In the genomic region with DNA sequence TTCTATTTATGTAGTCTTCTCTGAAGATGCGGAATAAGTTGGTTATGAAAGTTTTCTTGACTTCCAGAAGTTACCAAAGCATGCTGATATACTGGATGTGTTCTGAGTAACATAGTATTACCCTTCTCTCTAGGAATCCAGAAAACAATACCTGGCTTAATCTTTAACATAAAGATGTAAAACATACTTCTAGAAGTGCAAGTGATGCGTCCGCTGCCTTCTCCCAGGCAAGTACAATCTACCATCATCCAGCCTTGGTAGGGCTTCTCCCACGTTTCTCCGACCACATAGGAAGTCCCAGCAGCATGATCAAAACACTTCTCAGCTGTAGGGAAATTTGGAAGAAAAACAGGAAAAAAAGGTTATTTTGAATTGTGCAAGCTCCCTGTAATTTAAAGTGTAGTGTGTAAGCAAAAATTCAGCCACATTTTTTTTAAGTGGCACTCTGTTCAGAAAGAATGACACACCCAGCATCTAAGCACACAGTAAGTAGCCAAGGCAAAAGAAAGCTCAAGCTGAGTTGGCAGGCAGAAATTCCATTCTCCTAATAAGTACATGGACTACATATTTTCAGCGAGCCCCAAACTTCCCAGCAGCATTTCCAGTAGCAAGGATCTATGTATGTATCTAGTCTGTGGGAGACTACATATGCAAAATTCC, we compare ENCODE assay signal across 12 cellular contexts. TPM values are rescaled to one million over a fixed set of nuclear protein-coding genes. Genes with fewer than 3 reads are reported as not detected.
DNase-seq lines count a peak whose midpoint lies in the region; ATAC-seq, FAIRE-seq and TF ChIP-seq lines count a peak whose summit lies in the region.
"Had no signal": no experiment of that assay in that cellular context is flagged by ENCODE, and none has a peak within 500 bp of the region (broad histone marks: within the 10 kb centered on the region; RNA-seq: fewer than 3 reads in every experiment).

No MANE protein-coding gene starts in this region.

- peak; percentile 62 for FAIRE-seq in astrocyte (lab: Jason Lieb, UNC)
- FAIRE-seq in D721Med (lab: Jason Lieb, UNC): no peak
- FAIRE-seq: colon had no signal

- ATAC-seq in gastroesophageal sphincter: no peak
- no peak for ATAC-seq in HG03139 (IDR thresholded peaks at IDR 0.05; ENCODE audit: unreplicated experiment)
- ATAC-seq: activated CD8-positive, alpha-beta T cell treated with anti-CD3 and anti-CD28 coated beads, Interleukin-2, amount 10 ng/mL, durations not matched to agents 7 days and 5 days had no signal

- TF ChIP-seq CTCF in astrocyte (IDR thresholded peaks at IDR 0.05; ENCODE audit: insufficient read depth, low read depth, low read length): no peak
- TF ChIP-seq CTCF in gastroesophageal sphincter (IDR thresholded peaks at IDR 0.05): no peak
- TF ChIP-seq CTCF in suprapubic skin (IDR thresholded peaks at IDR 0.05): no peak
- no peak for TF ChIP-seq CTCF in D721Med (IDR thresholded peaks at IDR 0.05; ENCODE audit: insufficient read depth, missing control alignments)

- peak overlapping the region; percentile 98 for H3K9ac ChIP-seq in astrocyte (ENCODE audit: low read length)

- no peak overlapping the region for H2AFZ ChIP-seq in astrocyte (ENCODE audit: low read depth, low read length)

- H3K4me1 ChIP-seq in astrocyte (ENCODE audit: insufficient read depth, low read length) (peaks cover 20% of the 10 kb centered on the region), gastroesophageal sphincter (peaks cover 0 to 69% (median 8%) of the 10 kb centered on the region in 3 donors), suprapubic skin (peaks cover 11% of the 10 kb centered on the region)

- H3K27ac Mint-ChIP-seq in astrocyte (ENCODE audit: unreplicated experiment): peak overlapping the region; percentile 99
- H3K27ac Mint-ChIP-seq: activated CD8-positive, alpha-beta T cell treated with anti-CD3 and anti-CD28 coated beads, Interleukin-2, amount 10 ng/mL, durations not matched to agents 7 days and 5 days had no signal

- H3K27me3 ChIP-seq in astrocyte (ENCODE audit: insufficient read depth, low read length) (no peaks in the 10 kb centered on the region), gastroesophageal sphincter (no peaks in the 10 kb centered on the region), suprapubic skin (peaks cover 8% of the 10 kb centered on the region)

- H3K9me3 ChIP-seq in astrocyte (ENCODE audit: insufficient read depth, low read depth, low read length): no peaks in the 10 kb centered on the region
- H3K9me3 ChIP-seq in gastroesophageal sphincter: no peaks in the 10 kb centered on the region
- H3K9me3 ChIP-seq in suprapubic skin: no peaks in the 10 kb centered on the region

- H3K36me3 Mint-ChIP-seq in astrocyte (ENCODE audit: low read depth, unreplicated experiment): peaks cover 70% of the 10 kb centered on the region

- H3K4me1 Mint-ChIP-seq in astrocyte (ENCODE audit: low read depth, unreplicated experiment): peaks cover 19% of the 10 kb centered on the region

- no peaks in the 10 kb centered on the region for H3K9me3 Mint-ChIP-seq in astrocyte (ENCODE audit: unreplicated experiment)

- WGBS in gastroesophageal sphincter (ENCODE audit: low coverage in 1 of 2), 2 donors: 37 to 55% methylated on average over 6 of the region's 6 CpGs
- WGBS in suprapubic skin: 75% methylated on average over 6 of the region's 6 CpGs

- H3K27ac ChIP-seq in astrocyte (ENCODE audit: low read depth, low read length): peak overlapping the region; percentile 97
- H3K27ac ChIP-seq in gastroesophageal sphincter: peak overlapping the region; percentile 94 to 95 (median 94)
- H3K27ac ChIP-seq in suprapubic skin: no peak overlapping the region

- H3K4me3 ChIP-seq in astrocyte (ENCODE audit: insufficient read depth, low read depth, low read length): peak overlapping the region; percentile 99
- H3K4me3 ChIP-seq in gastroesophageal sphincter: peak overlapping the region in 1 of 2 donors; percentile 80
- peak overlapping the region; percentile 58 for H3K4me3 ChIP-seq in skeletal muscle cell (ENCODE audit: low read depth, low read length)
- no peak overlapping the region for H3K4me3 ChIP-seq in suprapubic skin

- peak overlapping the region; percentile 99 for H3K4me3 Mint-ChIP-seq in astrocyte (ENCODE audit: unreplicated experiment)
- H3K4me3 Mint-ChIP-seq: activated CD8-positive, alpha-beta T cell treated with anti-CD3 and anti-CD28 coated beads, Interleukin-2, amount 10 ng/mL, durations not matched to agents 7 days and 5 days had no signal

- TF ChIP-seq POLR2A in gastroesophageal sphincter (IDR thresholded peaks at IDR 0.05): no peak
- no peak for TF ChIP-seq POLR2A in suprapubic skin (IDR thresholded peaks at IDR 0.05)

- peaks cover 92% of the 10 kb centered on the region for H3K79me2 ChIP-seq in astrocyte (ENCODE audit: insufficient read depth, low read length)

- DNase-seq in ELR (ENCODE audit: low read depth) (peak; percentile 68), astrocyte (ENCODE audit: low read depth) (peak; percentile 69), skeletal muscle cell (ENCODE audit: low read depth) (no peak), suprapubic skin (ENCODE audit: low spot score in 2 of 2) (no peak), D721Med (ENCODE audit: insufficient read length, low spot score) (no peak), NCI-H2196 treated with DMSO at 0.1 percent for 48 hours (lab: John Stamatoyannopoulos, UW; ENCODE audit: unreplicated experiment) (no peak)
- DNase-seq: activated CD8-positive, alpha-beta T cell treated with anti-CD3 and anti-CD28 coated beads, Interleukin-2, amount 10 ng/mL, durations not matched to agents 7 days and 5 days; activated gamma-delta T cell treated with Interleukin-2 at 50 U/mL for 16 hours; glutamatergic neuron had no signal

- H3K4me2 ChIP-seq in astrocyte (ENCODE audit: low read length): peak overlapping the region; percentile 89

- H3K27me3 Mint-ChIP-seq in astrocyte (ENCODE audit: low read depth, unreplicated experiment): no peaks in the 10 kb centered on the region

- TF ChIP-seq EP300 in gastroesophageal sphincter (IDR thresholded peaks at IDR 0.05) (no peak), suprapubic skin (IDR thresholded peaks at IDR 0.05) (no peak)

- peaks cover 94% of the 10 kb centered on the region for H4K20me1 ChIP-seq in astrocyte (ENCODE audit: insufficient read depth, low read length)

- H3K36me3 ChIP-seq in astrocyte (ENCODE audit: insufficient read depth, low read length) (peaks cover 85% of the 10 kb centered on the region), gastroesophageal sphincter (peaks cover 6 to 64% of the 10 kb centered on the region in 2 donors), suprapubic skin (no peaks in the 10 kb centered on the region)

RNA-seq across cellular contexts. Expression of gene FN1, which starts 5.2 kb away (rescaled TPM):
- total RNA-seq in astrocyte (17,010 and 22,524 TPM in 2 replicates), gastroesophageal sphincter (1,000 to 10,000 TPM; 1,699 to 4,986 (median 1,920) TPM), suprapubic skin (10 to 100 TPM; 45.8 to 78.1 (median 52.7) TPM)

Comparison
In these comparisons a context has a peak if more than half of its experiments do, and no peak if none do; other contexts are left out.
1. DNase-seq: peak in ELR (single experiment) and astrocyte (single experiment); none in skeletal muscle cell (single experiment), suprapubic skin (0 of 2), D721Med (single experiment) and NCI-H2196 treated with DMSO at 0.1 percent for 48 hours (single experiment).
2. RNA of gene FN1, which starts 5.2 kb away (total RNA-seq): 17,010 to 22,524 TPM in astrocyte and 1,699 to 4,986 TPM in gastroesophageal sphincter; 45.8 to 78.1 TPM in suprapubic skin; every median in the first group is over 10 times any median in the second.